8 cellular contexts compared by ENCODE assay signal in the genomic region with DNA sequence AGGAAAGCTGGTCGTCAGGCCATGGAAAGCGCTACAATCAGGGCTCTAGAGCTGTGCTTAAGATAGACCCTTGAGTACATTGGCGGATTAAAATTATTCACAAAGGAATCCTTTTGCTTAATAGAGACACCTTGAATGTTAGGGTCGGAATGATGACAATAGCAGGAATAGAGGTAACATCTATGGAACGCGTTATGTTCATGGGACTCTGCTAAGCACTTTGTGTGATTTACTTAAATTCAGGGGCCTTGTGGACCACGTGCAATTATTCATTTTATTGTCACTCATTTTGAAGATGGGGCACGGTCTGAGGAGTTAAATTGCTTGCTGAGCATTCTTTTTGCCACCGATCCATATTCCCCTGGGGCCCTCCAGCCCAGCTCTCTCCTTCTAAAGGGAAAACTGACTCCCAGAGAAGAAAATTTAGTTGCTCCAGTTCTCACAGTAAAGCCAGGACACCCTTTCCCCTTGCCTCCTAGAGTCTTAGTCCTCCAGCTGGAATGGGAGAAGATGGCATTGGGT. TPM values are rescaled to one million over a fixed set of nuclear protein-coding genes. Genes with fewer than 3 reads are reported as not detected.
DNase-seq lines count a peak whose midpoint lies in the region; ATAC-seq and TF ChIP-seq lines count a peak whose summit lies in the region.

No MANE protein-coding gene starts in this region.

- H2AFZ ChIP-seq in ACC112 (ENCODE audit: low read length, unreplicated experiment): peak overlapping the region; percentile 99
- peak overlapping the region; percentile 91 for H2AFZ ChIP-seq in IMR-90 (replicated peaks; ENCODE audit: low read length, poor library complexity)

- peak overlapping the region; percentile 90 for H3K4ac ChIP-seq in IMR-90 (ENCODE audit: low read depth, low read length)

- H3K27me3 Mint-ChIP-seq in brain: peaks cover 11% of the 10 kb centered on the region

- no peak for TF ChIP-seq POLR2A in IMR-90 (IDR thresholded peaks at IDR 0.05; ENCODE audit: low read depth, low read length)

- H3K4me3 Mint-ChIP-seq in brain: peak overlapping the region; percentile 87 to 95 (median 91)

- H3K36me3 ChIP-seq in ACC112 (ENCODE audit: insufficient read depth, low read length) (0 out of 2 replicates have a peak, but pooled peaks cover 3% of the 10 kb centered on the region), IMR-90 (ENCODE audit: control insufficient read depth, insufficient read depth, low read length) (no peaks in the 10 kb centered on the region), mucosa of rectum (ENCODE audit: control insufficient read depth in 2 of 2, insufficient read depth in 2 of 2, low read length in 2 of 2) (no peaks in the 10 kb centered on the region)

- H4K8ac ChIP-seq in IMR-90 (ENCODE audit: low read depth in 2 of 2, low read length in 2 of 2): peak overlapping the region; percentile 79 to 93

- no peaks in the 10 kb centered on the region for H3K9me3 ChIP-seq in IMR-90 (ENCODE audit: control insufficient read depth, insufficient read depth, low read length)
- no peaks in the 10 kb centered on the region for H3K9me3 ChIP-seq in mucosa of rectum (ENCODE audit: control insufficient read depth in 2 of 2, low read length in 2 of 2)

- peak overlapping the region; percentile 87 for H3K18ac ChIP-seq in IMR-90 (ENCODE audit: low read depth, low read length)

- 0% methylated on average over 3 of the region's 9 CpGs; no CpG with 5 or more reads in 1 of the 2 experiments for WGBS in IMR-90 (ENCODE audit: extremely low coverage in 2 of 2, insufficient read length in 1 of 2), 2 experiments

- dilution Hi-C loops in IMR-90 (cut with HindIII; ENCODE audit: low sequenced_read_pairs, unreplicated experiment): no loop called here

- H3K27ac ChIP-seq in ACC112 (ENCODE audit: low read depth, low read length): peak overlapping the region; percentile 87
- peak overlapping the region; percentile 84 for H3K27ac ChIP-seq in IMR-90 (ENCODE audit: insufficient read depth, low read length)
- peak overlapping the region; percentile 87 to 96 for H3K27ac ChIP-seq in mucosa of rectum (ENCODE audit: low read depth in 2 of 2, low read length in 2 of 2)

- H3K4me1 Mint-ChIP-seq in brain: peaks cover 44% of the 10 kb centered on the region

- H3K56ac ChIP-seq in IMR-90 (ENCODE audit: extremely low read depth, insufficient read depth, low read length): peak overlapping the region; percentile 88

- peak overlapping the region; percentile 92 for H3K4me2 ChIP-seq in IMR-90 (ENCODE audit: low read depth, low read length)

- H2BK20ac ChIP-seq in IMR-90 (ENCODE audit: low read depth, low read length): peak overlapping the region; percentile 55; the same call in 1 of the 2 replicates

- POLR2A ChIA-PET in IMR-90 (lab: Charles Lee; ENCODE audit: unreplicated experiment): no interaction called here

- H3K79me1 ChIP-seq in IMR-90 (ENCODE audit: low read depth in 1 of 2, low read length in 2 of 2): peaks cover 0 to 14% of the 10 kb centered on the region in 2 experiments; a peak in 1 of 4 replicates

- H2BK120ac ChIP-seq in IMR-90 (ENCODE audit: low read depth, low read length): peak overlapping the region; percentile 71

- H2BK5ac ChIP-seq in IMR-90 (ENCODE audit: low read depth, low read length, poor library complexity, severe bottlenecking): peak overlapping the region; percentile 88

- no peak for DNase-seq in IMR-90
- DNase-seq in cerebellar nuclear complex (lab: John Stamatoyannopoulos, UW): no peak
- no peak for DNase-seq in NCI-H748 treated with DMSO at 0.1 percent for 48 hours (lab: John Stamatoyannopoulos, UW)

- TF ChIP-seq CTCF in IMR-90 (conservative IDR thresholded peaks at IDR 0.05; ENCODE audit: low read depth, low read length) (no peak), brain (conservative IDR thresholded peaks at IDR 0.05) (no peak)

- H3K23ac ChIP-seq in IMR-90 (ENCODE audit: low read depth, low read length): peak overlapping the region; percentile 86

- peak overlapping the region; percentile 93 for H4K5ac ChIP-seq in IMR-90 (ENCODE audit: low read depth, low read length)

- H3K4me3 ChIP-seq in ACC112 (ENCODE audit: low read depth, low read length) (peak overlapping the region; percentile 79), IMR-90 (ENCODE audit: insufficient read depth, low read depth, low read length) (peak overlapping the region; percentile 55), mucosa of rectum (ENCODE audit: low read length in 2 of 2) (peak overlapping the region; percentile 86 to 97)

- peak overlapping the region; percentile 82 for H4K91ac ChIP-seq in IMR-90 (ENCODE audit: insufficient read depth, low read depth, low read length)

- H3K9ac ChIP-seq in IMR-90 (ENCODE audit: low read depth, low read length) (peak overlapping the region; percentile 82), mucosa of rectum (ENCODE audit: low read depth in 1 of 2, low read length in 2 of 2) (peak overlapping the region; percentile 97)

- no TSS peak for BruUV-seq in IMR-90 (replicated peaks; lab: Mats Ljungman, UMichigan)

- peaks cover 32% of the 10 kb centered on the region for H4K20me1 ChIP-seq in IMR-90 (ENCODE audit: insufficient read depth, low read length)

- H2AK5ac ChIP-seq in IMR-90 (ENCODE audit: low read depth, low read length): no peak overlapping the region

- H3K9me3 Mint-ChIP-seq in brain: peaks cover 3 to 13% (median 9%) of the 10 kb centered on the region in 5 experiments

- peak overlapping the region; percentile 43 for H2AK9ac ChIP-seq in IMR-90 (replicated peaks; ENCODE audit: low read depth, low read length, poor library complexity)

- in situ Hi-C loops in IMR-90 (cut with MboI; ENCODE audit: low sequenced_read_pairs): no loop called here

- H3K4me1 ChIP-seq in ACC112 (ENCODE audit: control insufficient read depth, insufficient read depth, low read length, unreplicated experiment) (peaks cover 18% of the 10 kb centered on the region), IMR-90 (ENCODE audit: control insufficient read depth, insufficient read depth, low read length) (no peaks in the 10 kb centered on the region), mucosa of rectum (ENCODE audit: control insufficient read depth in 2 of 2, insufficient read depth in 2 of 2, low read length in 2 of 2) (peaks cover 5 to 14% of the 10 kb centered on the region in 2 donors)

- peak overlapping the region; percentile 55; the same call in 1 of the 3 replicates for H2BK15ac ChIP-seq in IMR-90 (ENCODE audit: low read depth, low read length)

- ATAC-seq in IMR-90 (ENCODE audit: low read depth) (no peak), HG02798 (IDR thresholded peaks at IDR 0.05; ENCODE audit: poor library complexity, unreplicated experiment) (no peak), HG03439 (IDR thresholded peaks at IDR 0.05; ENCODE audit: unreplicated experiment) (no peak)

- peaks cover 24% of the 10 kb centered on the region for H3K36me3 Mint-ChIP-seq in brain

- H3K27me3 ChIP-seq in ACC112 (ENCODE audit: insufficient read depth, low read length) (no peaks in the 10 kb centered on the region), IMR-90 (ENCODE audit: control insufficient read depth, insufficient read depth, low read length) (no peaks in the 10 kb centered on the region), mucosa of rectum (ENCODE audit: control insufficient read depth in 2 of 2, insufficient read depth in 2 of 2, low read length in 2 of 2) (no peaks in the 10 kb centered on the region)

- H3K9me1 ChIP-seq in IMR-90 (ENCODE audit: insufficient read depth, low read length): no peaks in the 10 kb centered on the region

- peak overlapping the region; percentile 99 to 100 (median 100) for H3K27ac Mint-ChIP-seq in brain

- intact Hi-C loops in IMR-90 (cut with micrococcal nuclease): loop anchor here (1.0 to 10.0 kb wide), 2 partner anchors 311 to 1225 kb away; no protein-coding TSS in a partner anchor

- TF ChIP-seq RAD21 in IMR-90 (IDR thresholded peaks at IDR 0.05; ENCODE audit: low read length): no peak

- peaks cover 38% of the 10 kb centered on the region for H3K79me2 ChIP-seq in ACC112 (ENCODE audit: control insufficient read depth, insufficient read depth, low read length, unreplicated experiment)

- CTCF ChIA-PET in IMR-90 (lab: Yijun Ruan, JAX): no interaction called here

- H3K14ac ChIP-seq in IMR-90 (replicated peaks; ENCODE audit: low read depth, low read length): peak overlapping the region; percentile 92

TF ChIP-seq in IMR-90, 13 proteins besides CTCF, POLR2A, EP300 and RAD21 (continues in another document):
- TF ChIP-seq CHD1 (IDR thresholded peaks at IDR 0.05; ENCODE audit: low read depth, low read length) (no peak), BHLHE40 (IDR thresholded peaks at IDR 0.05; ENCODE audit: low read depth, low read length) (no peak), MAFK (IDR thresholded peaks at IDR 0.05; ENCODE audit: low read depth, low read length) (no peak), MAZ (IDR thresholded peaks at IDR 0.05; ENCODE audit: borderline replicate concordance, low read depth, low read length) (no peak)
- TF ChIP-seq, protein P1, sequence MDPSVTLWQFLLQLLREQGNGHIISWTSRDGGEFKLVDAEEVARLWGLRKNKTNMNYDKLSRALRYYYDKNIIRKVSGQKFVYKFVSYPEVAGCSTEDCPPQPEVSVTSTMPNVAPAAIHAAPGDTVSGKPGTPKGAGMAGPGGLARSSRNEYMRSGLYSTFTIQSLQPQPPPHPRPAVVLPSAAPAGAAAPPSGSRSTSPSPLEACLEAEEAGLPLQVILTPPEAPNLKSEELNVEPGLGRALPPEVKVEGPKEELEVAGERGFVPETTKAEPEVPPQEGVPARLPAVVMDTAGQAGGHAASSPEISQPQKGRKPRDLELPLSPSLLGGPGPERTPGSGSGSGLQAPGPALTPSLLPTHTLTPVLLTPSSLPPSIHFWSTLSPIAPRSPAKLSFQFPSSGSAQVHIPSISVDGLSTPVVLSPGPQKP (IDR thresholded peaks at IDR 0.05; ENCODE audit: borderline replicate concordance, low read depth, low read length): no peak
- TF ChIP-seq, protein P2, sequence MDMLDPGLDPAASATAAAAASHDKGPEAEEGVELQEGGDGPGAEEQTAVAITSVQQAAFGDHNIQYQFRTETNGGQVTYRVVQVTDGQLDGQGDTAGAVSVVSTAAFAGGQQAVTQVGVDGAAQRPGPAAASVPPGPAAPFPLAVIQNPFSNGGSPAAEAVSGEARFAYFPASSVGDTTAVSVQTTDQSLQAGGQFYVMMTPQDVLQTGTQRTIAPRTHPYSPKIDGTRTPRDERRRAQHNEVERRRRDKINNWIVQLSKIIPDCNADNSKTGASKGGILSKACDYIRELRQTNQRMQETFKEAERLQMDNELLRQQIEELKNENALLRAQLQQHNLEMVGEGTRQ (IDR thresholded peaks at IDR 0.05; ENCODE audit: low read depth, low read length): no peak

RNA-seq across cellular contexts. Expression of a gene that starts 0.9 kb away (rescaled TPM):
- total RNA-seq in IMR-90 (2012; rRNA removed): 21.0 and 37.5 TPM in 2 replicates
- polyA plus RNA-seq in IMR-90 (2012; rRNA removed) (5.1 and 6.9 TPM in 2 replicates), brain (ENCODE audit: insufficient read depth, low read depth, low replicate concordance) (6.4 TPM)
- 0.63 and 1.00 TPM in 2 replicates for polyA plus RNA-seq in IMR-90 (2012; cell fraction: cytosol; rRNA removed)
- 8.3 and 8.9 TPM in 2 replicates for polyA plus RNA-seq in IMR-90 (2012; cell fraction: nucleus; rRNA removed; ENCODE audit: low replicate concordance)

RNA-seq across cellular contexts. Expression of a gene that starts 50.9 kb away (rescaled TPM):
- total RNA-seq in IMR-90 (2012; rRNA removed): under 0.01 and 0.18 TPM in 2 replicates
- polyA plus RNA-seq in IMR-90 (2012; rRNA removed): 0.19 and 0.29 TPM in 2 replicates
- polyA plus RNA-seq in IMR-90 (2012; cell fraction: cytosol; rRNA removed): 0.19 and 0.56 TPM in 2 replicates
- 0.73 and 1.4 TPM in 2 replicates for polyA plus RNA-seq in IMR-90 (2012; cell fraction: nucleus; rRNA removed; ENCODE audit: low replicate concordance)
- 33.1 TPM for polyA plus RNA-seq in brain (ENCODE audit: insufficient read depth, low read depth, low replicate concordance)

Comparison
In these comparisons a context has a peak if more than half of its experiments do, and no peak if none do; other contexts are left out.
1. RNA of a gene that starts 50.9 kb away (polyA plus RNA-seq): 33.1 TPM in brain (single experiment); 0.19 to 1.4 TPM in IMR-90; every median in the first group is over 10 times any median in the second.
2. Peak in every context shown above with its lines, with median percentiles within 50 percentile points of each other: H3K27ac ChIP-seq and H3K4me3 ChIP-seq.